9 cellular contexts compared by ENCODE assay signal in genomic region chr9:104780796-104781395, GRCh38. TPM values are rescaled to one million over a fixed set of nuclear protein-coding genes. Genes with fewer than 3 reads are reported as not detected.
A peak's percentile ranks its signal among the peaks of the same experiment; 100 is the strongest.
DNase-seq lines count a peak whose midpoint lies in the region; FAIRE-seq and TF ChIP-seq lines count a peak whose summit lies in the region.
"Had no signal": no experiment of that assay in that cellular context is flagged by ENCODE, and none has a peak within 500 bp of the region (broad histone marks: within the 10 kb centered on the region; RNA-seq: fewer than 3 reads in every experiment).

No MANE protein-coding gene starts in this region.

- no peak overlapping the region for H3K27ac ChIP-seq in breast epithelium

- TF ChIP-seq POLR2A in breast epithelium (IDR thresholded peaks at IDR 0.05) = no peak

- no peaks in the 10 kb centered on the region for H3K4me1 Mint-ChIP-seq in MCF 10A (ENCODE audit: insufficient read depth, unreplicated experiment)
- H3K4me1 Mint-ChIP-seq: activated naive CD4-positive, alpha-beta T cell treated with anti-CD3 and anti-CD28 coated beads, Interleukin-2, amount 50 U/mL, for 24 hours had no signal

- POLR2A ChIA-PET in MCF 10A (lab: Yijun Ruan, JAX) (interaction anchor here (0.6 to 1.5 kb wide), 4 partner anchors 82 to 700 kb away, joined by 3 to 7 read pairs (median 6); no protein-coding TSS in a partner anchor), HEK293T (lab: Yijun Ruan, JAX) (no interaction called here)

- no peak overlapping the region for H3K4me3 Mint-ChIP-seq in MCF 10A (ENCODE audit: unreplicated experiment)
- H3K4me3 Mint-ChIP-seq: activated naive CD4-positive, alpha-beta T cell treated with anti-CD3 and anti-CD28 coated beads, Interleukin-2, amount 50 U/mL, for 24 hours had no signal

- H3K36me3 Mint-ChIP-seq in MCF 10A (ENCODE audit: insufficient read depth, unreplicated experiment) = no peaks in the 10 kb centered on the region

- no peaks in the 10 kb centered on the region for H3K27me3 Mint-ChIP-seq in MCF 10A (ENCODE audit: insufficient read depth, unreplicated experiment)
- H3K27me3 Mint-ChIP-seq: activated naive CD4-positive, alpha-beta T cell treated with anti-CD3 and anti-CD28 coated beads, Interleukin-2, amount 50 U/mL, for 24 hours had no signal

- H3K4me1 ChIP-seq in breast epithelium = no peaks in the 10 kb centered on the region

- no peak overlapping the region for H3K27ac Mint-ChIP-seq in MCF 10A (ENCODE audit: low read depth, unreplicated experiment)
- H3K27ac Mint-ChIP-seq: activated naive CD4-positive, alpha-beta T cell treated with anti-CD3 and anti-CD28 coated beads, Interleukin-2, amount 50 U/mL, for 24 hours had no signal

- BruUV-seq in MCF 10A (replicated peaks; lab: Mats Ljungman, UMichigan) = no TSS peak

- CTCF ChIA-PET in MCF 10A (lab: Yijun Ruan, JAX) = interaction anchor here (0.6 to 3.8 kb wide), 26 partner anchors 10 to 910 kb away, joined by 3 to 39 read pairs (median 4); partner anchors contain the start of gene NIPSNAP3B
- CTCF ChIA-PET in HEK293T (lab: Yijun Ruan, JAX) = interaction anchor here (0.6 to 0.8 kb wide), 3 partner anchors 80 to 638 kb away, joined by 3 read pairs; no protein-coding TSS in a partner anchor

- no peaks in the 10 kb centered on the region for H3K9me3 ChIP-seq in breast epithelium

- no peak overlapping the region for H3K4me3 ChIP-seq in breast epithelium

- no peaks in the 10 kb centered on the region for H3K9me3 Mint-ChIP-seq in MCF 10A (ENCODE audit: unreplicated experiment)
- H3K9me3 Mint-ChIP-seq: activated naive CD4-positive, alpha-beta T cell treated with anti-CD3 and anti-CD28 coated beads, Interleukin-2, amount 50 U/mL, for 24 hours had no signal

- H3K36me3 ChIP-seq in breast epithelium = peaks cover 3% of the 10 kb centered on the region

- peak; percentile 87 for FAIRE-seq in TTC549 (lab: Jason Lieb, UNC)

- H3K27me3 ChIP-seq in breast epithelium = no peaks in the 10 kb centered on the region

- intact Hi-C loops in MCF 10A (cut with micrococcal nuclease) (loop anchor here (1.0 to 10.0 kb wide), 5 partner anchors 28 to 634 kb away; partner anchors contain the start of gene SLC44A1), breast epithelium (cut with DNase I; ENCODE audit: low total_unique reads) (no loop called here)

- TF ChIP-seq CTCF in MCF 10A (IDR thresholded peaks at IDR 0.05; ENCODE audit: unreplicated experiment) = peak; percentile 45
- TF ChIP-seq CTCF in breast epithelium (IDR thresholded peaks at IDR 0.05) = no peak

- DNase-seq in MCF 10A (ENCODE audit: unreplicated experiment) (peak; percentile 71), breast epithelium (ENCODE audit: low spot score in 2 of 2) (no peak), HT-29 (ENCODE audit: low spot score) (peak; percentile 68), left kidney (ENCODE audit: low read depth, low spot score) (peak; percentile 62), HEK293T (ENCODE audit: extremely low spot score) (no peak), islet precursor cell (no peak)
- DNase-seq in stimulated activated naive CD4-positive, alpha-beta T cell treated with Interleukin-2 at 50 U/mL for 16 hours (lab: John Stamatoyannopoulos, UW) = no peak

TF ChIP-seq in HEK293T, 16 proteins besides CTCF, POLR2A, EP300 and RAD21:
- no peak for TF ChIP-seq HDGF (IDR thresholded peaks at IDR 0.05; ENCODE audit: borderline replicate concordance)
- TF ChIP-seq TARDBP (IDR thresholded peaks at IDR 0.05) = no peak
- TF ChIP-seq ZNF384 (IDR thresholded peaks at IDR 0.05) = no peak
- no peak for TF ChIP-seq FOXM1 (IDR thresholded peaks at IDR 0.05; ENCODE audit: borderline replicate concordance)
- TF ChIP-seq ELF4 (IDR thresholded peaks at IDR 0.05) = no peak
- TF ChIP-seq, protein P1, sequence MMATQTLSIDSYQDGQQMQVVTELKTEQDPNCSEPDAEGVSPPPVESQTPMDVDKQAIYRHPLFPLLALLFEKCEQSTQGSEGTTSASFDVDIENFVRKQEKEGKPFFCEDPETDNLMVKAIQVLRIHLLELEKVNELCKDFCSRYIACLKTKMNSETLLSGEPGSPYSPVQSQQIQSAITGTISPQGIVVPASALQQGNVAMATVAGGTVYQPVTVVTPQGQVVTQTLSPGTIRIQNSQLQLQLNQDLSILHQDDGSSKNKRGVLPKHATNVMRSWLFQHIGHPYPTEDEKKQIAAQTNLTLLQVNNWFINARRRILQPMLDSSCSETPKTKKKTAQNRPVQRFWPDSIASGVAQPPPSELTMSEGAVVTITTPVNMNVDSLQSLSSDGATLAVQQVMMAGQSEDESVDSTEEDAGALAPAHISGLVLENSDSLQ (IDR thresholded peaks at IDR 0.05) = no peak
- TF ChIP-seq SUZ12 (IDR thresholded peaks at IDR 0.05) = no peak
- TF ChIP-seq ARNT (IDR thresholded peaks at IDR 0.05) = no peak
- no peak for TF ChIP-seq NFRKB (IDR thresholded peaks at IDR 0.05)
- no peak for TF ChIP-seq SP1 (IDR thresholded peaks at IDR 0.05)
- TF ChIP-seq BHLHE40 (IDR thresholded peaks at IDR 0.05; ENCODE audit: borderline replicate concordance) = no peak
- TF ChIP-seq FOXA1 (IDR thresholded peaks at IDR 0.05) = no peak
- TF ChIP-seq L3MBTL2 (conservative IDR thresholded peaks at IDR 0.05) = no peak
- no peak for TF ChIP-seq LEF1 (IDR thresholded peaks at IDR 0.05; ENCODE audit: borderline replicate concordance)
- no peak for TF ChIP-seq CTBP1 (IDR thresholded peaks at IDR 0.05; ENCODE audit: borderline replicate concordance)
- no peak for TF ChIP-seq FOXK2 (IDR thresholded peaks at IDR 0.05)
TF ChIP-seq in HEK293T: peak in this region for 0.

RNA-seq across cellular contexts. Expression of gene NIPSNAP3B, which starts 17.0 kb away (rescaled TPM):
- total RNA-seq in MCF 10A (2022) (0.49 TPM in 1 of 2 replicates, not detected in the other), breast epithelium (10 to 100 TPM in 1 of 3 donors, 1 to 10 TPM in 2; 4.2 to 11.4 (median 6.9) TPM)
- total RNA-seq in HT-29 (2014; rRNA removed; shearing (Covaris generic)) = not detected in 2 replicates

RNA-seq across cellular contexts. Expression of gene NIPSNAP3A, which starts 33.4 kb away (rescaled TPM):
- total RNA-seq in MCF 10A (2022) = 15.4 and 15.5 TPM in 2 replicates
- 10 to 100 TPM; 23.1 to 28.2 (median 26.6) TPM for total RNA-seq in breast epithelium
- 7.0 TPM in 2 replicates for total RNA-seq in HT-29 (2014; rRNA removed; shearing (Covaris generic))

Comparison
In these comparisons a context has a peak if more than half of its experiments do, and no peak if none do; other contexts are left out.
1. DNase-seq: peak in MCF 10A (single experiment), HT-29 (single experiment) and left kidney (single experiment); none in breast epithelium (0 of 2), HEK293T (single experiment), islet precursor cell (single experiment) and stimulated activated naive CD4-positive, alpha-beta T cell treated with Interleukin-2 at 50 U/mL for 16 hours (single experiment).